10 cellular contexts compared by ENCODE assay signal in the genomic region with DNA sequence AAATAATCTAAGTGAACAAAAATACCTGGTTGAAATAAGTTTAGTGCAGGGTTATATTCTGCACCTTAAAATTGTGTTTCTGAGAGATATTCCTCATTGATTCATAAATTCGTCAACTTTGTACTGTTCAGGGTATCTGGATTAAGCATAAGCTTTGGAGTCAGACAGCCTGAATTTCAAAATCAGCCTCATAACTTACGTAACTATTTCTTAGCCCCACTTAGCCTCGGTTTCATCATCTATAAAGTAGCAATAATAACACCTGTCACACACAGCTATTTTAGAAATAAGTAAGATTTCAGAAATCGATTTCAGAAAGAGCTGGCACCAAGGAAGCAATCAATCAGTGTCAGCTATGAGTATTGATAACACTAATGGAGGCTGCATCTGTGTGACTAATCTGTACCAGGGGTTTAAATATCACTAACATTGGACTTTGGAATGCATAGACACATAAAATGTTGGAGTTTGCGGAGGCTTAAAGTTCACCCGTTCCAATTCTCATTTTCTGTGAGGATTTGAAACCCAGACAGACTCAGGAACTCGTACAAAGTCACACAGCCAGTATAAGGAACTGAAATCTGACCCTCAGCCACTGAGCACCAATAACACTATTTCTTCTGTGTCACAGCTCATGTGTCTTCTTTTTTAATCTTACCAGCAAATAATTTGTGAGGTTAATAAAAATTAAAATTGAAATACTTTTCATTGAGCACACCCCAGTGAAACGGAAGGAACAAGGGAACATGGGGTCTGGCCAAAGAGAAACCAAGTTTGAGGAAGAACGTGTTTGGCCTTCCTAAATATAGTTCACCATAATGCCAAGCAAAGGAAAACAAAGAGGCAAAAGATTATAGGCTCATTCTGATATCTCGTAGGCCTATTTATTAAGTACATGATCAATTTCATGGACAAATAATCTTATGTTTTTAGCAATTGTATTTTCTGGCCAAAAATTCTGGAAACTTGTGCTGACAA.
DNase-seq lines count a peak whose midpoint lies in the region; ATAC-seq, FAIRE-seq and TF ChIP-seq lines count a peak whose summit lies in the region.
"Had no signal": no experiment of that assay in that cellular context is flagged by ENCODE, and none has a peak within 500 bp of the region (broad histone marks: within the 10 kb centered on the region; RNA-seq: fewer than 3 reads in every experiment).

No MANE protein-coding gene starts in this region.

- peak overlapping the region; percentile 11; the same call in 1 of the 2 replicates for H3K4me3 ChIP-seq in GM12864 (ENCODE audit: low read depth, low read length)

- peak; percentile 55 for ATAC-seq in GM21360 (IDR thresholded peaks at IDR 0.05; ENCODE audit: unreplicated experiment)
- peak; percentile 56 for ATAC-seq in HG03280 (IDR thresholded peaks at IDR 0.05; ENCODE audit: unreplicated experiment)
- ATAC-seq in activated naive CD8-positive, alpha-beta T cell treated with anti-CD3 and anti-CD28 coated beads, Interleukin-2, amount 10 ng/mL, durations not matched to agents 7 days and 5 days (ENCODE audit: low read depth): no peak

- no peak for TF ChIP-seq POLR2A in erythroblast (IDR thresholded peaks at IDR 0.05; ENCODE audit: low read length)

- H3K4me3 Mint-ChIP-seq in activated naive CD8-positive, alpha-beta T cell treated with anti-CD3 and anti-CD28 coated beads, Interleukin-2, amount 10 ng/mL, durations not matched to agents 7 days and 5 days: no peak overlapping the region
- H3K4me3 Mint-ChIP-seq: activated naive CD4-positive, alpha-beta T cell treated with anti-CD3 and anti-CD28 coated beads, Interleukin-2, amount 10 ng/mL, durations not matched to agents 7 days and 5 days had no signal

- peaks cover 41% of the 10 kb centered on the region for H3K4me1 Mint-ChIP-seq in activated naive CD8-positive, alpha-beta T cell treated with anti-CD3 and anti-CD28 coated beads, Interleukin-2, amount 10 ng/mL, durations not matched to agents 7 days and 5 days

- DNase-seq in GM12864 (ENCODE audit: low read depth): no peak
- no peak for DNase-seq in activated naive CD8-positive, alpha-beta T cell treated with anti-CD3 and anti-CD28 coated beads, Interleukin-2, amount 10 ng/mL, durations not matched to agents 7 days and 5 days
- DNase-seq in GF-D8 (lab: John Stamatoyannopoulos, UW): no peak
- no peak for DNase-seq in erythroblast (lab: John Stamatoyannopoulos, UW)
- DNase-seq in COR-L47 (lab: John Stamatoyannopoulos, UW): no peak
- DNase-seq in frontal cortex (ENCODE audit: low spot score in 2 of 2): no peak
- DNase-seq: NCI-H2227 treated with DMSO at 0.1 percent for 48 hours had no signal

- no peaks in the 10 kb centered on the region for H3K9me3 Mint-ChIP-seq in activated naive CD8-positive, alpha-beta T cell treated with anti-CD3 and anti-CD28 coated beads, Interleukin-2, amount 10 ng/mL, durations not matched to agents 7 days and 5 days

- no peaks in the 10 kb centered on the region for H3K27me3 Mint-ChIP-seq in activated naive CD8-positive, alpha-beta T cell treated with anti-CD3 and anti-CD28 coated beads, Interleukin-2, amount 10 ng/mL, durations not matched to agents 7 days and 5 days
- H3K27me3 Mint-ChIP-seq: activated naive CD4-positive, alpha-beta T cell treated with anti-CD3 and anti-CD28 coated beads, Interleukin-2, amount 10 ng/mL, durations not matched to agents 7 days and 5 days had no signal

- FAIRE-seq in frontal cortex (lab: Jason Lieb, UNC): no peak

- peaks cover 8% of the 10 kb centered on the region for H3K36me3 Mint-ChIP-seq in activated naive CD8-positive, alpha-beta T cell treated with anti-CD3 and anti-CD28 coated beads, Interleukin-2, amount 10 ng/mL, durations not matched to agents 7 days and 5 days

- POLR2A ChIA-PET in activated naive CD8-positive, alpha-beta T cell treated with anti-CD3 and anti-CD28 coated beads, Interleukin-2, amount 10 ng/mL, durations not matched to agents 7 days and 5 days (lab: Charles Lee): interaction anchor here (2.2 to 2.5 kb wide), 2 partner anchors 43 to 197 kb away, joined by 8 to 11 read pairs; no protein-coding TSS in a partner anchor

- H3K27ac Mint-ChIP-seq in activated naive CD8-positive, alpha-beta T cell treated with anti-CD3 and anti-CD28 coated beads, Interleukin-2, amount 10 ng/mL, durations not matched to agents 7 days and 5 days: peak overlapping the region; percentile 51
- H3K27ac Mint-ChIP-seq: activated naive CD4-positive, alpha-beta T cell treated with anti-CD3 and anti-CD28 coated beads, Interleukin-2, amount 10 ng/mL, durations not matched to agents 7 days and 5 days had no signal

- TF ChIP-seq CTCF in GM12864 (IDR thresholded peaks at IDR 0.05; ENCODE audit: low read depth, low read length, missing control alignments): no peak
